In genomic region chr14:55127491-55127951, GRCh38 we compare ENCODE assay signal across 15 cellular contexts. TPM values are rescaled to one million over a fixed set of nuclear protein-coding genes. Genes with fewer than 3 reads are reported as not detected.
DNase-seq lines count a peak whose midpoint lies in the region; ATAC-seq and TF ChIP-seq lines count a peak whose summit lies in the region.
"Had no signal": no experiment of that assay in that cellular context is flagged by ENCODE, and none has a peak within 500 bp of the region (broad histone marks: within the 10 kb centered on the region; RNA-seq: fewer than 3 reads in every experiment).

No MANE protein-coding gene starts in this region.

- H3K79me1 ChIP-seq in trophoblast cell (ENCODE audit: low read length): peaks cover 26% of the 10 kb centered on the region

- no peak overlapping the region for H2BK120ac ChIP-seq in trophoblast cell (ENCODE audit: insufficient read depth, low read length, poor library complexity)

- H3K79me2 ChIP-seq in trophoblast cell (ENCODE audit: control insufficient read depth, insufficient read depth, low read length, poor library complexity): peaks cover 14% of the 10 kb centered on the region

- H3K4ac ChIP-seq in trophoblast cell (ENCODE audit: low read depth, low read length): no peak overlapping the region

- no peak overlapping the region for H4K8ac ChIP-seq in trophoblast cell (ENCODE audit: low read depth, low read length)

- peak overlapping the region; percentile 83 for H3K27ac Mint-ChIP-seq in Caco-2 (ENCODE audit: unreplicated experiment)

- H3K9ac ChIP-seq in trophoblast cell (ENCODE audit: low read length): no peak overlapping the region

- H3K23ac ChIP-seq in trophoblast cell (ENCODE audit: low read length): no peak overlapping the region

- no peak overlapping the region for H4K12ac ChIP-seq in trophoblast cell (ENCODE audit: low read depth, low read length)

- no peaks in the 10 kb centered on the region for H3K27me3 Mint-ChIP-seq in Caco-2 (ENCODE audit: insufficient read depth, unreplicated experiment)

- no peak overlapping the region for H2AK5ac ChIP-seq in trophoblast cell (ENCODE audit: low read length)

- H3K36me3 ChIP-seq in Caco-2 (ENCODE audit: control insufficient read depth, insufficient read depth, low read length) (no peaks in the 10 kb centered on the region; the same call in 1 of the 2 replicates), trophoblast cell (ENCODE audit: control insufficient read depth in 1 of 2, insufficient read depth in 2 of 2, low read length in 2 of 2) (no peaks in the 10 kb centered on the region)

- intact Hi-C loops in Caco-2 (cut with micrococcal nuclease; ENCODE audit: unreplicated experiment): no loop called here

- CTCF ChIA-PET in Caco-2 (lab: Charles Lee): no interaction called here

- no peak overlapping the region for H3K14ac ChIP-seq in trophoblast cell (ENCODE audit: low read length)

- H3K27ac ChIP-seq in trophoblast cell (ENCODE audit: low read depth, low read length) (no peak overlapping the region), coronary artery (no peak overlapping the region)

- no peak overlapping the region for H4K91ac ChIP-seq in trophoblast cell (ENCODE audit: low read depth, low read length)

- H3K4me2 ChIP-seq in trophoblast cell (ENCODE audit: low read length): no peak overlapping the region

- H3K18ac ChIP-seq in trophoblast cell (ENCODE audit: low read length): no peak overlapping the region

- H3K4me3 ChIP-seq in Caco-2 (ENCODE audit: low read depth, low read length): no peak overlapping the region
- H3K4me3 ChIP-seq in choroid plexus epithelial cell (ENCODE audit: low read depth, low read length): no peak overlapping the region
- H3K4me3 ChIP-seq in trophoblast cell (ENCODE audit: low read depth, low read length): no peak overlapping the region
- no peak overlapping the region for H3K4me3 ChIP-seq in coronary artery
- H3K4me3 ChIP-seq: GM12878 had no signal

- H3K4me3 Mint-ChIP-seq in Caco-2 (ENCODE audit: unreplicated experiment): no peak overlapping the region

- H3K36me3 Mint-ChIP-seq in Caco-2 (ENCODE audit: insufficient read depth, unreplicated experiment): peaks cover 44% of the 10 kb centered on the region

- ATAC-seq in HG02870 (IDR thresholded peaks at IDR 0.05; ENCODE audit: unreplicated experiment) (no peak), GM21526 (IDR thresholded peaks at IDR 0.05; ENCODE audit: low FRiP score, unreplicated experiment) (no peak), HG03025 (IDR thresholded peaks at IDR 0.05; ENCODE audit: low FRiP score, unreplicated experiment) (no peak)
- ATAC-seq: GM12878 had no signal

- H3K9me3 ChIP-seq in Caco-2 (no peaks in the 10 kb centered on the region), trophoblast cell (ENCODE audit: insufficient read depth, low read depth, low read length) (no peaks in the 10 kb centered on the region)

- DNase-seq in Caco-2 (peak; percentile 62 to 78), LoVo (ENCODE audit: low spot score) (peak; percentile 94), choroid plexus epithelial cell (ENCODE audit: low read depth) (peak; percentile 28), trophoblast cell (peak; percentile 85 to 95), coronary artery (ENCODE audit: low spot score) (no peak)
- DNase-seq: aorta; kidney; NCI-H1694; nucleus accumbens; stimulated activated CD4-positive, alpha-beta T cell treated with anti-CD3 and anti-CD28 coated beads, Interleukin-4, amount 100 ng/mL, for 24 hours; substantia nigra had no signal

- H2AFZ ChIP-seq in trophoblast cell (ENCODE audit: insufficient read depth, low read length, poor library complexity): no peak overlapping the region

- H3K4me1 Mint-ChIP-seq in Caco-2 (ENCODE audit: low read depth, unreplicated experiment): peaks cover 38% of the 10 kb centered on the region

- no peaks in the 10 kb centered on the region for H3K27me3 ChIP-seq in Caco-2 (replicated peaks; ENCODE audit: control insufficient read depth, insufficient read depth, low read length)
- no peaks in the 10 kb centered on the region for H3K27me3 ChIP-seq in trophoblast cell (ENCODE audit: insufficient read depth, low read length)

- H3K4me1 ChIP-seq in Caco-2 (peaks cover 74% of the 10 kb centered on the region), trophoblast cell (ENCODE audit: control insufficient read depth in 1 of 2, insufficient read depth in 2 of 2, low read length in 2 of 2) (peaks cover 28 to 37% of the 10 kb centered on the region in 2 experiments)

- WGBS in trophoblast cell (ENCODE audit: extremely low coverage, insufficient coverage, insufficient read length): no CpG with 5 or more reads among the region's 2 CpGs

- no TSS peak for BruUV-seq in Caco-2 (replicated peaks; lab: Mats Ljungman, UMichigan)

- POLR2A ChIA-PET in Caco-2 (lab: Charles Lee): interaction anchor here (0.6 to 2.2 kb wide), 4 partner anchors 24 to 50 kb away, joined by 3 to 15 read pairs (median 6); no protein-coding TSS in a partner anchor

- no peak overlapping the region for H2BK12ac ChIP-seq in trophoblast cell (ENCODE audit: low read length)

- H3K9me3 Mint-ChIP-seq in Caco-2 (ENCODE audit: unreplicated experiment): no peaks in the 10 kb centered on the region

- no peak overlapping the region for H2BK5ac ChIP-seq in trophoblast cell (ENCODE audit: low read depth, low read length, poor library complexity)

- TF ChIP-seq CTCF in Caco-2 (IDR thresholded peaks at IDR 0.05; ENCODE audit: insufficient read depth in 1 of 2, low read depth in 1 of 2, low read length in 1 of 2, severe bottlenecking in 1 of 2, unreplicated experiment in 1 of 2) (peak in 1 of 2 experiments; percentile 1), choroid plexus epithelial cell (conservative IDR thresholded peaks at IDR 0.05; ENCODE audit: low read depth, low read length) (no peak), coronary artery (IDR thresholded peaks at IDR 0.05) (no peak)

RNA-seq across cellular contexts. Expression of gene LGALS3, which starts 1.5 kb away (rescaled TPM):
- 206 and 246 TPM in 2 replicates for total RNA-seq in Caco-2 (2022)
- polyA plus RNA-seq in trophoblast cell (2013): 107 and 114 TPM in 2 replicates
